Comparison of ENCODE assay signal across 12 cellular contexts in the genomic region with DNA sequence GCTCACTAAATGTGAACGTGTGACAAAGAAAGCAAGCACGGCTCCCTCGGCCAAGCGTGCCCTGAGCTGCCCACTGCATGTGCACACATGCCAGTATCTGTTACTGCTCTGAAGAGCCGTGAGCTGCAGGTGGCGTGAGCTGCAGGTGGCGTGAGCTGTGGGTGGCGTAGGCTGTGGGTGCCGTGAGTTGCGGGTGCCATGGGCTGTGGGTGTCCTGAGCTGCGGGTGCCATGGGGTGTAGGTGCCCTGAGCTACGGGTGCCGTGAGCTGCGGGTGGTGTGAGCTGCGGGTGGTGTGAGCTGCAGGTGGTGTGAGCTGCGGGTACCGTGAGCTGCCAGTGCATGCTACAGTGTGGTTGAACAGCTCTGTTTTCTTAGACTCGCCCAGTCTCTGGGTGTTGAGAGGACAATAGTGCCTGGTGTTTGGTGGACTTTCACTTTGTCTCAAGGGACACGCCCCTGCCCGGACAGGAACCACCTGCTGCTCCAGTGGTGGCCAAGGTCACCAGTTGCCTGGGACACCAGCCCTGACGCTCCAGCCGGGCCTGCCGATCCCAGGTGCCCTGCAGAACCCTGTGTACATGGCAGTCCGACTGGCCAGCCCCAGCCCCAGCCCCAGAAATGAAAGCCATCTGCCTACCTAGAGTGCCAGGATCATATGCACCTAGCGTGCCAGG. TPM values are rescaled to one million over a fixed set of nuclear protein-coding genes. Genes with fewer than 3 reads are reported as not detected.
DNase-seq lines count a peak whose midpoint lies in the region; ATAC-seq, FAIRE-seq and TF ChIP-seq lines count a peak whose summit lies in the region.
"Had no signal": no experiment of that assay in that cellular context is flagged by ENCODE, and none has a peak within 500 bp of the region (broad histone marks: within the 10 kb centered on the region; RNA-seq: fewer than 3 reads in every experiment).

No MANE protein-coding gene starts in this region.

- FAIRE-seq in A549 (lab: Jason Lieb, UNC) (no peak), HepG2 (lab: Jason Lieb, UNC) (no peak)

- H3K9me3 ChIP-seq in A549 (no peaks in the 10 kb centered on the region), HepG2 (ENCODE audit: low read length) (no peaks in the 10 kb centered on the region)
- H3K9me3 ChIP-seq: esophagus squamous epithelium, neutrophil had no signal

- POLR2A ChIA-PET in A549 (lab: Yijun Ruan, JAX) (no interaction called here), HepG2 (lab: Yijun Ruan, JAX) (interaction anchor here (0.9 kb wide), 3 partner anchors 15 to 66 kb away, joined by 3 to 4 read pairs (median 3); a partner anchor contains a TSS)

- in situ Hi-C loops in HepG2 (cut with HindIII; ENCODE audit: extremely low pct_ligation_motif_present, low pct_unique_long_range_greater_than_20kb), result no loop called here

- CTCF ChIA-PET in A549 (lab: Yijun Ruan, JAX) (interaction anchor here (1.0 to 2.3 kb wide), 6 partner anchors 13 to 159 kb away, joined by 3 to 17 read pairs (median 4); no protein-coding TSS in a partner anchor), HepG2 (lab: Yijun Ruan, JAX; ENCODE audit: low intra/inter-chr PET ratio, low total read pairs) (no interaction called here)

- WGBS in A549 (ENCODE audit: missing lambda C conversion rate), result 63% methylated on average over 19 of the region's 25 CpGs
- 5% methylated on average over 5 of the region's 25 CpGs for WGBS in HepG2 (ENCODE audit: low lambda C conversion rate)

- no peak overlapping the region for H2AFZ ChIP-seq in HepG2 (ENCODE audit: low read length)

- H3K27me3 ChIP-seq in HepG2 (ENCODE audit: control insufficient read depth in 1 of 2, insufficient read depth in 2 of 2, low read length in 2 of 2), result peaks cover 7 to 37% of the 10 kb centered on the region in 2 experiments
- H3K27me3 ChIP-seq: neutrophil had no signal

- H3K36me3 Mint-ChIP-seq in glutamatergic neuron (ENCODE audit: unreplicated experiment), result no peaks in the 10 kb centered on the region

- H3K36me3 ChIP-seq in HepG2 (replicated peaks in 1 of 2; ENCODE audit: control insufficient read depth in 1 of 2, insufficient read depth in 2 of 2, low read length in 2 of 2), result no peaks in the 10 kb centered on the region
- H3K36me3 ChIP-seq: esophagus squamous epithelium, neutrophil had no signal

- no peak for TF ChIP-seq CTCF in A549 (IDR thresholded peaks at IDR 0.05)
- peak; percentile 31; the same call in 1 of the 2 replicates for TF ChIP-seq CTCF in HepG2 (CRISPR knock-in tag; IDR thresholded peaks at IDR 0.05)
- TF ChIP-seq CTCF in glutamatergic neuron (IDR thresholded peaks at IDR 0.05; ENCODE audit: partially characterized antibody, unreplicated experiment), result no peak

- H3K4me1 ChIP-seq in A549 (no peaks in the 10 kb centered on the region), HepG2 (ENCODE audit: insufficient read depth, low read length) (peaks cover 45% of the 10 kb centered on the region)

- no peaks in the 10 kb centered on the region for H3K9me3 Mint-ChIP-seq in glutamatergic neuron (ENCODE audit: unreplicated experiment)
- H3K9me3 Mint-ChIP-seq in stimulated activated naive CD8-positive, alpha-beta T cell treated with anti-CD3 and anti-CD28 coated beads, Interleukin-15, amount 100 ng/mL, for 72 hours, result no peaks in the 10 kb centered on the region

- TF ChIP-seq RAD21 in A549 (conservative IDR thresholded peaks at IDR 0.05 in 1 of 2, IDR thresholded peaks at IDR 0.05 in 1 of 2) (no peak), HepG2 (CRISPR knock-in tag; IDR thresholded peaks at IDR 0.05) (no peak)

- H3K27ac Mint-ChIP-seq in glutamatergic neuron (ENCODE audit: unreplicated experiment), result no peak overlapping the region
- H3K27ac Mint-ChIP-seq in stimulated activated naive CD8-positive, alpha-beta T cell treated with anti-CD3 and anti-CD28 coated beads, Interleukin-15, amount 100 ng/mL, for 72 hours, result no peak overlapping the region

- intact Hi-C loops in HepG2 (cut with micrococcal nuclease; ENCODE audit: unreplicated experiment), result no loop called here

- H3K4me1 Mint-ChIP-seq in glutamatergic neuron (ENCODE audit: low read depth, unreplicated experiment), result no peaks in the 10 kb centered on the region
- no peaks in the 10 kb centered on the region for H3K4me1 Mint-ChIP-seq in stimulated activated naive CD8-positive, alpha-beta T cell treated with anti-CD3 and anti-CD28 coated beads, Interleukin-15, amount 100 ng/mL, for 72 hours

- H3K4me2 ChIP-seq in A549 (no peak overlapping the region), HepG2 (ENCODE audit: low read depth, low read length) (peak overlapping the region; percentile 97)

- no peaks in the 10 kb centered on the region for H3K79me2 ChIP-seq in HepG2 (ENCODE audit: insufficient read depth, low read length)

- no peaks in the 10 kb centered on the region for H4K20me1 ChIP-seq in HepG2 (ENCODE audit: insufficient read depth, low read length)

- H3K27ac ChIP-seq in A549, result no peak overlapping the region
- peak overlapping the region; percentile 29 for H3K27ac ChIP-seq in HepG2 (ENCODE audit: extremely low read length, insufficient read depth, low read length)
- H3K27ac ChIP-seq: neutrophil had no signal

- no TSS peak for BruUV-seq in HepG2 (replicated peaks; lab: Mats Ljungman, UMichigan)

- ATAC-seq in A549 (peak; percentile 21 to 34; a peak in 2 of 6 replicates), HepG2 (peak; percentile 86), HG03439 (IDR thresholded peaks at IDR 0.05; ENCODE audit: unreplicated experiment) (no peak)
- ATAC-seq in stimulated activated naive CD8-positive, alpha-beta T cell treated with anti-CD3 and anti-CD28 coated beads, Interleukin-15, amount 100 ng/mL, for 72 hours, result no peak

- H3K4me3 Mint-ChIP-seq in glutamatergic neuron (ENCODE audit: unreplicated experiment), result no peak overlapping the region
- no peak overlapping the region for H3K4me3 Mint-ChIP-seq in stimulated activated naive CD8-positive, alpha-beta T cell treated with anti-CD3 and anti-CD28 coated beads, Interleukin-15, amount 100 ng/mL, for 72 hours

- DNase-seq in A549 (ENCODE audit: low read depth in 1 of 2, low spot score in 1 of 2) (no peak), M059J (ENCODE audit: low read depth) (peak; percentile 22), SW480 (ENCODE audit: low spot score) (peak; percentile 81), HepG2 (ENCODE audit: low spot score) (peak; percentile 89), glutamatergic neuron (no peak), middle frontal gyrus (ENCODE audit: extremely low spot score, low spot score) (no peak)
- no peak for DNase-seq in stimulated activated naive CD8-positive, alpha-beta T cell treated with anti-CD3 and anti-CD28 coated beads, Interleukin-15, amount 100 ng/mL, for 72 hours
- DNase-seq: esophagus squamous epithelium; stimulated activated naive CD4-positive, alpha-beta T cell had no signal

- H3K9ac ChIP-seq in HepG2 (ENCODE audit: insufficient read depth, low read depth, low read length), result peak overlapping the region; percentile 23

- no peak for TF ChIP-seq POLR2A in A549 (IDR thresholded peaks at IDR 0.05; ENCODE audit: low read length)
- peak in 1 of 2 experiments; percentile 35; a peak in 1 of 4 replicates for TF ChIP-seq POLR2A in HepG2 (IDR thresholded peaks at IDR 0.05; ENCODE audit: insufficient read depth in 1 of 2, low read depth in 2 of 2, low read length in 2 of 2)

- TF ChIP-seq EP300 in A549 (IDR thresholded peaks at IDR 0.05), result no peak
- TF ChIP-seq EP300 in HepG2 (IDR thresholded peaks at IDR 0.05; ENCODE audit: low read depth in 2 of 2, low read length in 2 of 2), result no peak
- TF ChIP-seq EP300 in HepG2 (CRISPR knock-in tag; IDR thresholded peaks at IDR 0.05; ENCODE audit: borderline replicate concordance), result no peak

- H3K27me3 Mint-ChIP-seq in glutamatergic neuron (ENCODE audit: unreplicated experiment), result peaks cover 3% of the 10 kb centered on the region
- no peaks in the 10 kb centered on the region for H3K27me3 Mint-ChIP-seq in stimulated activated naive CD8-positive, alpha-beta T cell treated with anti-CD3 and anti-CD28 coated beads, Interleukin-15, amount 100 ng/mL, for 72 hours

- H3K4me3 ChIP-seq in A549, result no peak overlapping the region
- H3K4me3 ChIP-seq in HepG2 (replicated peaks in 1 of 3; ENCODE audit: insufficient read depth in 1 of 3, low read depth in 2 of 3, low read length in 3 of 3), result peak overlapping the region; percentile 42 to 79 (median 68); a peak in 5 of 6 replicates

RNA-seq across cellular contexts. Expression of a gene that starts 6.7 kb away (rescaled TPM):
- polyA plus RNA-seq in A549 (2011; rRNA removed) (under 0.01 and 0.03 TPM in 2 replicates), A549 (2017; fragmentation: RNase III; extraction: RNeasy Plus Mini Kit Qiagen cat#74134 plus additional on column Dnase treatment) (0.03 TPM in 1 of 3 replicates, not detected in the others), HepG2 (2011; rRNA removed) (0.03 and 0.09 TPM in 2 replicates)
- polyA plus RNA-seq in A549 (2012; cell fraction: cytosol; rRNA removed), result not detected in 2 replicates
- polyA plus RNA-seq in A549 (2012; cell fraction: nucleus; rRNA removed), result 0.02 and 0.04 TPM in 2 replicates
- polyA minus RNA-seq in A549 (2011; rRNA and poly(A)+ RNA removed), result 0.08 TPM in 1 of 2 replicates, not detected in the other
- total RNA-seq in M059J (2014; rRNA removed; shearing (Covaris generic)), result not detected in 2 replicates
- total RNA-seq in HepG2 (2016; rRNA removed; fragmentation: Illumina TruSeq; extraction: Trizol) (0.13 TPM in 1 of 2 replicates, not detected in the other), glutamatergic neuron (ENCODE audit: unreplicated experiment) (15.8 TPM)
- total RNA-seq in HepG2 (2016; cell fraction: cytosol; rRNA removed; fragmentation: Illumina TruSeq; extraction: Trizol; ENCODE audit: low read depth), result not detected in 2 replicates
- 0.09 TPM in 1 of 2 replicates, not detected in the other for total RNA-seq in HepG2 (2016; cell fraction: insoluble cytoplasmic fraction; rRNA removed; fragmentation: Illumina TruSeq; extraction: Trizol)
- total RNA-seq in HepG2 (2016; cell fraction: membrane; rRNA removed; fragmentation: Illumina TruSeq; extraction: Trizol), result 0.10 TPM in 1 of 2 replicates, not detected in the other
- 0.16 and 0.28 TPM in 2 replicates for total RNA-seq in HepG2 (2016; cell fraction: nucleus; rRNA removed; fragmentation: Illumina TruSeq; extraction: Trizol)
- polyA plus RNA-seq in HepG2 (2011; cell fraction: cytosol; rRNA removed), result 0.01 and 0.03 TPM in 2 replicates
- 0.45 and 0.48 TPM in 2 replicates for polyA plus RNA-seq in HepG2 (2011; cell fraction: nucleus; rRNA removed)
- polyA plus RNA-seq in HepG2 (2012), result 0.04 TPM in 1 of 2 replicates, not detected in the other
- not detected in 2 replicates for polyA plus RNA-seq in HepG2 (2016; cell fraction: cytosol; fragmentation: Illumina TruSeq; extraction: Trizol; ENCODE audit: low read depth)
- not detected in 2 replicates for polyA plus RNA-seq in HepG2 (2016; cell fraction: insoluble cytoplasmic fraction; fragmentation: Illumina TruSeq; extraction: Trizol; ENCODE audit: low read depth)
- 0.08 TPM in 1 of 2 replicates, not detected in the other for polyA plus RNA-seq in HepG2 (2016; cell fraction: membrane; fragmentation: Illumina TruSeq; extraction: Trizol; ENCODE audit: low read depth)
- 0.14 and 0.17 TPM in 2 replicates for polyA plus RNA-seq in HepG2 (2016; cell fraction: nucleus; fragmentation: Illumina TruSeq; extraction: Trizol; ENCODE audit: insufficient read depth, low read depth)
- polyA minus RNA-seq in HepG2 (2011; rRNA and poly(A)+ RNA removed; ENCODE audit: low replicate concordance), result 0.20 and 0.49 TPM in 2 replicates
- not detected in 2 replicates for polyA minus RNA-seq in HepG2 (2011; cell fraction: cytosol; rRNA and poly(A)+ RNA removed)
- 0.39 and 0.50 TPM in 2 replicates for polyA minus RNA-seq in HepG2 (2011; cell fraction: nucleus; rRNA and poly(A)+ RNA removed)
- total RNA-seq: esophagus squamous epithelium, LHCN-M2 had no signal

RNA-seq across cellular contexts. Expression of a gene that starts 30.2 kb away (rescaled TPM):
- polyA plus RNA-seq in A549 (2011; rRNA removed) (2.1 TPM in 2 replicates), A549 (2017; fragmentation: RNase III; extraction: RNeasy Plus Mini Kit Qiagen cat#74134 plus additional on column Dnase treatment) (8.2 to 9.9 TPM (median 8.8 TPM) in 3 replicates), HepG2 (2011; rRNA removed) (2.4 and 3.4 TPM in 2 replicates)
- polyA plus RNA-seq in A549 (2012; cell fraction: cytosol; rRNA removed), result 6.5 and 10.5 TPM in 2 replicates
- polyA plus RNA-seq in A549 (2012; cell fraction: nucleus; rRNA removed), result 29.9 and 39.9 TPM in 2 replicates
- 1.8 and 2.7 TPM in 2 replicates for polyA minus RNA-seq in A549 (2011; rRNA and poly(A)+ RNA removed)
- total RNA-seq in M059J (2014; rRNA removed; shearing (Covaris generic)), result 4.5 and 12.5 TPM in 2 replicates
- total RNA-seq in HepG2 (2016; rRNA removed; fragmentation: Illumina TruSeq; extraction: Trizol) (0.59 and 1.0 TPM in 2 replicates), glutamatergic neuron (ENCODE audit: unreplicated experiment) (140 TPM)
- 0.26 and 0.30 TPM in 2 replicates for total RNA-seq in HepG2 (2016; cell fraction: cytosol; rRNA removed; fragmentation: Illumina TruSeq; extraction: Trizol; ENCODE audit: low read depth)
- total RNA-seq in HepG2 (2016; cell fraction: insoluble cytoplasmic fraction; rRNA removed; fragmentation: Illumina TruSeq; extraction: Trizol), result 0.55 and 1.1 TPM in 2 replicates
- 0.53 and 0.72 TPM in 2 replicates for total RNA-seq in HepG2 (2016; cell fraction: membrane; rRNA removed; fragmentation: Illumina TruSeq; extraction: Trizol)
- 0.72 and 0.81 TPM in 2 replicates for total RNA-seq in HepG2 (2016; cell fraction: nucleus; rRNA removed; fragmentation: Illumina TruSeq; extraction: Trizol)
- 1.6 and 2.7 TPM in 2 replicates for polyA plus RNA-seq in HepG2 (2011; cell fraction: cytosol; rRNA removed)
- 11.3 and 15.0 TPM in 2 replicates for polyA plus RNA-seq in HepG2 (2011; cell fraction: nucleus; rRNA removed)
- 1.2 and 1.6 TPM in 2 replicates for polyA plus RNA-seq in HepG2 (2012)
- polyA plus RNA-seq in HepG2 (2016; cell fraction: cytosol; fragmentation: Illumina TruSeq; extraction: Trizol; ENCODE audit: low read depth), result 0.28 and 0.43 TPM in 2 replicates
- 0.72 and 1.2 TPM in 2 replicates for polyA plus RNA-seq in HepG2 (2016; cell fraction: insoluble cytoplasmic fraction; fragmentation: Illumina TruSeq; extraction: Trizol; ENCODE audit: low read depth)
- polyA plus RNA-seq in HepG2 (2016; cell fraction: membrane; fragmentation: Illumina TruSeq; extraction: Trizol; ENCODE audit: low read depth), result 0.61 and 1.2 TPM in 2 replicates
- 3.5 and 3.8 TPM in 2 replicates for polyA plus RNA-seq in HepG2 (2016; cell fraction: nucleus; fragmentation: Illumina TruSeq; extraction: Trizol; ENCODE audit: insufficient read depth, low read depth)
- 2.9 and 5.8 TPM in 2 replicates for polyA minus RNA-seq in HepG2 (2011; rRNA and poly(A)+ RNA removed; ENCODE audit: low replicate concordance)
- 1.4 and 1.6 TPM in 2 replicates for polyA minus RNA-seq in HepG2 (2011; cell fraction: cytosol; rRNA and poly(A)+ RNA removed)
- 1.7 TPM in 2 replicates for polyA minus RNA-seq in HepG2 (2011; cell fraction: nucleus; rRNA and poly(A)+ RNA removed)

RNA-seq across cellular contexts. Expression of a gene that starts 51.5 kb away (rescaled TPM):
- polyA plus RNA-seq in A549 (2011; rRNA removed) (29.5 and 30.2 TPM in 2 replicates), A549 (2017; fragmentation: RNase III; extraction: RNeasy Plus Mini Kit Qiagen cat#74134 plus additional on column Dnase treatment) (22.3 to 23.0 TPM (median 22.9 TPM) in 3 replicates), HepG2 (2011; rRNA removed) (36.4 and 42.1 TPM in 2 replicates)
- 19.5 and 21.6 TPM in 2 replicates for polyA plus RNA-seq in A549 (2012; cell fraction: cytosol; rRNA removed)
- polyA plus RNA-seq in A549 (2012; cell fraction: nucleus; rRNA removed), result 41.9 and 47.6 TPM in 2 replicates
- 15.5 and 16.6 TPM in 2 replicates for polyA minus RNA-seq in A549 (2011; rRNA and poly(A)+ RNA removed)
- 7.1 and 20.1 TPM in 2 replicates for total RNA-seq in M059J (2014; rRNA removed; shearing (Covaris generic))
- total RNA-seq in HepG2 (2016; rRNA removed; fragmentation: Illumina TruSeq; extraction: Trizol) (10.1 and 27.1 TPM in 2 replicates), glutamatergic neuron (ENCODE audit: unreplicated experiment) (21.2 TPM)
- 2.0 and 2.2 TPM in 2 replicates for total RNA-seq in HepG2 (2016; cell fraction: cytosol; rRNA removed; fragmentation: Illumina TruSeq; extraction: Trizol; ENCODE audit: low read depth)
- total RNA-seq in HepG2 (2016; cell fraction: insoluble cytoplasmic fraction; rRNA removed; fragmentation: Illumina TruSeq; extraction: Trizol), result 9.0 and 27.0 TPM in 2 replicates
- 4.9 and 5.5 TPM in 2 replicates for total RNA-seq in HepG2 (2016; cell fraction: membrane; rRNA removed; fragmentation: Illumina TruSeq; extraction: Trizol)
- total RNA-seq in HepG2 (2016; cell fraction: nucleus; rRNA removed; fragmentation: Illumina TruSeq; extraction: Trizol), result 29.4 and 33.0 TPM in 2 replicates
- 18.1 and 19.6 TPM in 2 replicates for polyA plus RNA-seq in HepG2 (2011; cell fraction: cytosol; rRNA removed)
- 53.2 and 71.8 TPM in 2 replicates for polyA plus RNA-seq in HepG2 (2011; cell fraction: nucleus; rRNA removed)
- 28.3 and 37.6 TPM in 2 replicates for polyA plus RNA-seq in HepG2 (2012)
- polyA plus RNA-seq in HepG2 (2016; cell fraction: cytosol; fragmentation: Illumina TruSeq; extraction: Trizol; ENCODE audit: low read depth), result 1.3 and 1.4 TPM in 2 replicates
- 8.1 and 10.4 TPM in 2 replicates for polyA plus RNA-seq in HepG2 (2016; cell fraction: insoluble cytoplasmic fraction; fragmentation: Illumina TruSeq; extraction: Trizol; ENCODE audit: low read depth)
- 2.5 and 3.2 TPM in 2 replicates for polyA plus RNA-seq in HepG2 (2016; cell fraction: membrane; fragmentation: Illumina TruSeq; extraction: Trizol; ENCODE audit: low read depth)
- 56.3 and 58.3 TPM in 2 replicates for polyA plus RNA-seq in HepG2 (2016; cell fraction: nucleus; fragmentation: Illumina TruSeq; extraction: Trizol; ENCODE audit: insufficient read depth, low read depth)
- 28.3 and 40.5 TPM in 2 replicates for polyA minus RNA-seq in HepG2 (2011; rRNA and poly(A)+ RNA removed; ENCODE audit: low replicate concordance)
- 18.7 and 20.4 TPM in 2 replicates for polyA minus RNA-seq in HepG2 (2011; cell fraction: cytosol; rRNA and poly(A)+ RNA removed)
- 26.1 and 26.5 TPM in 2 replicates for polyA minus RNA-seq in HepG2 (2011; cell fraction: nucleus; rRNA and poly(A)+ RNA removed)

Comparison
In these comparisons a context has a peak if more than half of its experiments do, and no peak if none do; other contexts are left out.
1. ATAC-seq: peak in A549 (2 of 2) and HepG2 (single experiment); none in HG03439 (single experiment) and stimulated activated naive CD8-positive, alpha-beta T cell treated with anti-CD3 and anti-CD28 coated beads, Interleukin-15, amount 100 ng/mL, for 72 hours (single experiment).
2. DNase-seq: peak in M059J (single experiment), SW480 (single experiment) and HepG2 (single experiment); none in A549 (0 of 2), glutamatergic neuron (single experiment), middle frontal gyrus (single experiment) and stimulated activated naive CD8-positive, alpha-beta T cell treated with anti-CD3 and anti-CD28 coated beads, Interleukin-15, amount 100 ng/mL, for 72 hours (0 of 2).
3. RNA of a gene that starts 6.7 kb away (total RNA-seq): 15.8 TPM in glutamatergic neuron (single experiment); 0.09 to 0.28 TPM in HepG2 and not detected in M059J; every median in the first group is over 10 times any median in the second.
4. RNA of a gene that starts 30.2 kb away (total RNA-seq): 140 TPM in glutamatergic neuron (single experiment); 4.5 to 12.5 TPM in M059J and 0.26 to 1.1 TPM in HepG2; every median in the first group is over 10 times any median in the second.